In the genomic region with DNA sequence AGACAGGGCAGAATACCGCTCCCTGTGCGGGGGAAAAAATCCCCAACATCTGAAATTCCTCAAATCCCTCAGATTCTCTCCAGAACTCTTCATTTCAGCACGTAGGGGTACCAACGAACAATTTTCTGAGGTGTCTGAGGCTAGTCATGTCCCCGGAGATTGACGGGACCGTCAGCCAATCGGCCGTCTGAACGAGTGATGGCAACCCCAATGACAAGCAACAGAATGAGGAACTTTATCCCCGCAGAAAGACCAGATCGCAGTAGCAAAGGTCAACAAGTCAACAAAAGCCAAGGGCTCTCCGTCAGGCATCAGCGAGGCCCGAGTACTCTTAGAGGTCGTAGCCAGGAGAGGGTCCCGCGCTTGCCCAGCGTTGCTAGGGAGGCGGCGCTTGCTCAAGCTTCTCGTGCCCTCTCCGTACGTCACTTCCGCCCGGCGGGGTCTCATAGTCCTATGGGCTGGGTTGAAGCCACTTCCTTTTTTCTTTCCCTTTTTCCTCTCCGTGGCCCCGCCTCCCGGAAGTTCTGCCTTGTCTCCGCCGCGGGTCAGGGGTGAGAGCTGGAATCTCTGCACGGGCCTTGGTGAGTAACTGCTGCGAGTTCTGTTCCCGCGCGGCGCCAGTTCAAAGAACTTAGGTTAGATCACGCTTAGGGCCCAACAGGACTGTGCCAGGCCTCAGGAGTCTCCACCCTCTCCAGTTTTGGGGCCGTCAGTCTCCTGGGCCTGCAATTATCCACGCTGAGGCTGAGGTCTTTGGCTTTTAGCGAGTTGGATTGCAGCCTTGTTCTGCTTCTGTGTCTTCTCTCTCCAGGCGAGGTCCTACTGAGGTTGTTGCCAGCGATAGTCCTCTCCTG, we compare ENCODE assay signal across 8 cellular contexts. TPM values are rescaled to one million over a fixed set of nuclear protein-coding genes. Genes with fewer than 3 reads are reported as not detected.
DNase-seq lines count a peak whose midpoint lies in the region; ATAC-seq and TF ChIP-seq lines count a peak whose summit lies in the region.

Gene RNF20, plus strand, starts transcription at position 520 of the 854 bp plus-strand sequence. CDS start 1,571 bp downstream, outside the sequence.

- H3K27ac ChIP-seq in SK-N-MC (0 out of 2 replicates have a peak within 1 kb of the TSS, but pooled peaks have one; percentile 62), gastroesophageal sphincter (peak within 1 kb of the TSS; percentile 88 to 95 (median 92)), neutrophil (peak within 1 kb of the TSS; percentile 95), substantia nigra (ENCODE audit: low read depth, low read length, poor library complexity, severe bottlenecking) (peak within 1 kb of the TSS; percentile 87)

- H3K4me3 Mint-ChIP-seq in HFFc6 = peak within 1 kb of the TSS; percentile 95
- H3K4me3 Mint-ChIP-seq in activated naive CD4-positive, alpha-beta T cell treated with anti-CD3 and anti-CD28 coated beads, Interleukin-2, amount 10 ng/mL, durations not matched to agents 7 days and 5 days = peak within 1 kb of the TSS; percentile 84

- CTCF ChIA-PET in activated naive CD4-positive, alpha-beta T cell treated with anti-CD3 and anti-CD28 coated beads, Interleukin-2, amount 10 ng/mL, durations not matched to agents 7 days and 5 days (lab: Charles Lee) = interaction anchor here (0.7 to 2.3 kb wide), 6 partner anchors 9 to 145 kb away, joined by 3 to 13 read pairs (median 4); no protein-coding TSS in a partner anchor

- H3K4me1 Mint-ChIP-seq in HFFc6 (ENCODE audit: low read depth) = peaks cover 26% of the 10 kb centered on the region
- H3K4me1 Mint-ChIP-seq in activated naive CD4-positive, alpha-beta T cell treated with anti-CD3 and anti-CD28 coated beads, Interleukin-2, amount 10 ng/mL, durations not matched to agents 7 days and 5 days = peaks cover 28% of the 10 kb centered on the region

- no peaks in the 10 kb centered on the region for H3K9me3 Mint-ChIP-seq in HFFc6
- no peaks in the 10 kb centered on the region for H3K9me3 Mint-ChIP-seq in activated naive CD4-positive, alpha-beta T cell treated with anti-CD3 and anti-CD28 coated beads, Interleukin-2, amount 10 ng/mL, durations not matched to agents 7 days and 5 days

- peak within 1 kb of the TSS; percentile 96 for H3K4me3 ChIP-seq in NB4 (ENCODE audit: low read depth, low read length)
- H3K4me3 ChIP-seq in SK-N-MC = peak within 1 kb of the TSS; percentile 95
- H3K4me3 ChIP-seq in gastroesophageal sphincter = peak within 1 kb of the TSS; percentile 55 to 75
- peak within 1 kb of the TSS; percentile 73 to 93 for H3K4me3 ChIP-seq in neutrophil (ENCODE audit: low read depth in 1 of 2, low read length in 1 of 2)

- 0 to 1% methylated on average over 7 to 17 of the region's 45 CpGs for WGBS in gastroesophageal sphincter (ENCODE audit: low coverage in 1 of 2), 2 donors

- peak within 1 kb of the TSS; percentile 100 for H3K27ac Mint-ChIP-seq in HFFc6
- peak within 1 kb of the TSS; percentile 91 for H3K27ac Mint-ChIP-seq in activated naive CD4-positive, alpha-beta T cell treated with anti-CD3 and anti-CD28 coated beads, Interleukin-2, amount 10 ng/mL, durations not matched to agents 7 days and 5 days

- H3K9me3 ChIP-seq in SK-N-MC (ENCODE audit: low read depth, low read length) (no peaks in the 10 kb centered on the region), gastroesophageal sphincter (no peaks in the 10 kb centered on the region), neutrophil (no peaks in the 10 kb centered on the region)

- H3K36me3 ChIP-seq in SK-N-MC (ENCODE audit: insufficient read depth, low read length) (peaks cover 26% of the 10 kb centered on the region), gastroesophageal sphincter (peaks cover 0 to 33% of the 10 kb centered on the region in 2 donors), neutrophil (peaks cover 33% of the 10 kb centered on the region)

- TF ChIP-seq POLR2A in NB4 (IDR thresholded peaks at IDR 0.05; ENCODE audit: extremely low read depth, insufficient read length) (no peak), gastroesophageal sphincter (IDR thresholded peaks at IDR 0.05) (peak in 1 of 2 donors; percentile 29)

- H3K4me1 ChIP-seq in gastroesophageal sphincter (peaks cover 2 to 48% (median 8%) of the 10 kb centered on the region in 3 donors), neutrophil (ENCODE audit: control insufficient read depth in 1 of 2, insufficient read depth in 1 of 2, low read depth in 1 of 2, low read length in 1 of 2) (peaks cover 14 to 16% of the 10 kb centered on the region in 2 experiments)

- H3K27me3 ChIP-seq in gastroesophageal sphincter = no peaks in the 10 kb centered on the region
- H3K27me3 ChIP-seq in neutrophil = no peaks in the 10 kb centered on the region

- no peak for TF ChIP-seq CTCF in HFFc6 (IDR thresholded peaks at IDR 0.05)
- no peak for TF ChIP-seq CTCF in NB4 (IDR thresholded peaks at IDR 0.05; ENCODE audit: low read depth, low read length)
- TF ChIP-seq CTCF in gastroesophageal sphincter (IDR thresholded peaks at IDR 0.05) = no peak
- peak; percentile 7 for TF ChIP-seq CTCF in neutrophil (IDR thresholded peaks at IDR 0.05)

- H3K36me3 Mint-ChIP-seq in HFFc6 (ENCODE audit: low read depth) = 0 out of 2 replicates have a peak, but pooled peaks cover 5% of the 10 kb centered on the region
- peaks cover 8% of the 10 kb centered on the region for H3K36me3 Mint-ChIP-seq in activated naive CD4-positive, alpha-beta T cell treated with anti-CD3 and anti-CD28 coated beads, Interleukin-2, amount 10 ng/mL, durations not matched to agents 7 days and 5 days

- no peaks in the 10 kb centered on the region; the same call in 1 of the 2 replicates for H3K27me3 Mint-ChIP-seq in HFFc6 (ENCODE audit: insufficient read depth)
- H3K27me3 Mint-ChIP-seq in activated naive CD4-positive, alpha-beta T cell treated with anti-CD3 and anti-CD28 coated beads, Interleukin-2, amount 10 ng/mL, durations not matched to agents 7 days and 5 days = no peaks in the 10 kb centered on the region

- DNase-seq in GM04503 (ENCODE audit: low read depth) = peak; percentile 96
- peak; percentile 99 for DNase-seq in HFFc6
- DNase-seq in NB4 (ENCODE audit: low read depth) = peak; percentile 96
- DNase-seq in SK-N-MC (ENCODE audit: low read depth, low spot score) = peak; percentile 95
- DNase-seq in activated naive CD4-positive, alpha-beta T cell treated with anti-CD3 and anti-CD28 coated beads, Interleukin-2, amount 10 ng/mL, durations not matched to agents 7 days and 5 days = peak; percentile 100
- DNase-seq in substantia nigra (lab: John Stamatoyannopoulos, UW) = peak; percentile 83 to 100 (median 99)

- peak within 1 kb of the TSS; percentile 89 for H3K9ac ChIP-seq in SK-N-MC (ENCODE audit: insufficient read length)

- peak; percentile 99 for ATAC-seq in gastroesophageal sphincter

- TF ChIP-seq EP300 in gastroesophageal sphincter (IDR thresholded peaks at IDR 0.05) = no peak

RNA-seq across cellular contexts. Expression of gene RNF20, which starts in this region (rescaled TPM):
- total RNA-seq in HFFc6 (2021; fragmentation: NEBNext Ultra II Directional; extraction: Animal tissue kit (Norgen Biotek cat#: 25700)) = 10 to 100 TPM; 38.3 to 43.9 (median 41.5) TPM
- total RNA-seq in gastroesophageal sphincter = 10 to 100 TPM; 23.6 to 40.7 (median 32.7) TPM

Comparison
In these comparisons a context has a peak if more than half of its experiments do, and no peak if none do; other contexts are left out.
1. Peak in every context shown above with its lines: DNase-seq, ATAC-seq, H3K4me3 ChIP-seq and H3K27ac ChIP-seq.